ENCODE assay signal across 8 cellular contexts in genomic region chr2:74715880-74716279, GRCh38.
DNase-seq lines count a peak whose midpoint lies in the region; ATAC-seq and TF ChIP-seq lines count a peak whose summit lies in the region.

No MANE protein-coding gene starts in this region.

- POLR2A ChIA-PET in naive thymus-derived CD4-positive, alpha-beta T cell (lab: Charles Lee) = interaction anchor here (1.3 kb wide), 1 partner anchor 121 kb away, joined by 4 read pairs; no protein-coding TSS in a partner anchor

- no peaks in the 10 kb centered on the region for H3K36me3 Mint-ChIP-seq in naive thymus-derived CD4-positive, alpha-beta T cell

- CTCF ChIA-PET in naive thymus-derived CD4-positive, alpha-beta T cell (lab: Charles Lee) = interaction anchor here (0.9 to 7.6 kb wide), 8 partner anchors 33 to 160 kb away, joined by 3 to 119 read pairs (median 6); no protein-coding TSS in a partner anchor

- no peak for ATAC-seq in naive thymus-derived CD4-positive, alpha-beta T cell
- ATAC-seq in GM21423 (IDR thresholded peaks at IDR 0.05; ENCODE audit: unreplicated experiment) = no peak

- TF ChIP-seq CTCF in BE2C (IDR thresholded peaks at IDR 0.05; ENCODE audit: low read depth, low read length) = no peak

- peak overlapping the region; percentile 59 for H3K4me3 ChIP-seq in BE2C (ENCODE audit: low read depth, low read length)
- peak overlapping the region; percentile 52 for H3K4me3 ChIP-seq in Jurkat, Clone E6-1 (ENCODE audit: low read length)
- peak overlapping the region; percentile 52 for H3K4me3 ChIP-seq in naive thymus-derived CD4-positive, alpha-beta T cell (ENCODE audit: low read length)

- H3K4me1 ChIP-seq in BE2C = no peaks in the 10 kb centered on the region
- no peaks in the 10 kb centered on the region for H3K4me1 ChIP-seq in naive thymus-derived CD4-positive, alpha-beta T cell (ENCODE audit: control insufficient read depth in 2 of 2, insufficient read depth in 2 of 2, low read length in 2 of 2)

- peaks cover 0 to 20% (median 8%) of the 10 kb centered on the region in 5 donors for H3K27me3 Mint-ChIP-seq in naive thymus-derived CD4-positive, alpha-beta T cell

- no peaks in the 10 kb centered on the region for H3K36me3 ChIP-seq in BE2C
- no peaks in the 10 kb centered on the region for H3K36me3 ChIP-seq in naive thymus-derived CD4-positive, alpha-beta T cell (ENCODE audit: control insufficient read depth in 2 of 3, insufficient read depth in 3 of 3, low read length in 3 of 3)

- H3K9me3 ChIP-seq in BE2C = no peaks in the 10 kb centered on the region
- H3K9me3 ChIP-seq in naive thymus-derived CD4-positive, alpha-beta T cell (ENCODE audit: control insufficient read depth in 2 of 3, low read length in 3 of 3) = no peaks in the 10 kb centered on the region

- H3K27ac ChIP-seq in naive thymus-derived CD4-positive, alpha-beta T cell (ENCODE audit: low read depth, low read length) = no peak overlapping the region

- intact Hi-C loops in naive thymus-derived CD4-positive, alpha-beta T cell (cut with micrococcal nuclease) = loop anchor here (1.0 to 2.0 kb wide), 6 partner anchors 26 to 160 kb away; no protein-coding TSS in a partner anchor

- H3K4me3 Mint-ChIP-seq in naive thymus-derived CD4-positive, alpha-beta T cell = peak overlapping the region; percentile 80 to 96 (median 84)

- H3K4me1 Mint-ChIP-seq in naive thymus-derived CD4-positive, alpha-beta T cell = peaks cover 4 to 10% (median 8%) of the 10 kb centered on the region in 7 donors

- no peak overlapping the region for H3K27ac Mint-ChIP-seq in naive thymus-derived CD4-positive, alpha-beta T cell

- H3K27me3 ChIP-seq in BE2C = no peaks in the 10 kb centered on the region
- H3K27me3 ChIP-seq in naive thymus-derived CD4-positive, alpha-beta T cell (ENCODE audit: control insufficient read depth in 2 of 2, insufficient read depth in 2 of 2, low read length in 2 of 2) = peaks cover 0 to 8% of the 10 kb centered on the region in 2 donors

- H3K9me3 Mint-ChIP-seq in naive thymus-derived CD4-positive, alpha-beta T cell = no peaks in the 10 kb centered on the region

- DNase-seq in BE2C (no peak), cerebellum (ENCODE audit: low spot score) (peak; percentile 6), SHP77 (lab: John Stamatoyannopoulos, UW) (no peak), erythroblast (lab: John Stamatoyannopoulos, UW) (no peak), NCI-H1930 (lab: John Stamatoyannopoulos, UW) (no peak)
- no peak for DNase-seq in Jurkat, Clone E6-1 (ENCODE audit: low read depth, low spot score)
- DNase-seq in naive thymus-derived CD4-positive, alpha-beta T cell = peak in 2 of 9 donors; percentile 0 to 4

- TF ChIP-seq POLR2A in erythroblast (IDR thresholded peaks at IDR 0.05; ENCODE audit: low read length) = no peak
